ENCODE assay signal across 2 cellular contexts in genomic region chr4:16267639-16268038, GRCh38.
TF ChIP-seq lines count a peak whose summit lies in the region.

No MANE protein-coding gene starts in this region.

TF ChIP-seq in HepG2, 621 proteins besides CTCF, POLR2A, EP300 and RAD21:
- TF ChIP-seq MAFF (IDR thresholded peaks at IDR 0.05; ENCODE audit: low read depth, low read length) (peak; percentile 22; the same call in 1 of the 2 replicates), ZNF318 (CRISPR knock-in tag; IDR thresholded peaks at IDR 0.05) (no peak), MAFK (conservative IDR thresholded peaks at IDR 0.05 in 1 of 2, IDR thresholded peaks at IDR 0.05 in 1 of 2; ENCODE audit: low read length in 2 of 2) (peak in 1 of 2 experiments; percentile 52; a peak in 2 of 4 replicates), ZGPAT (CRISPR knock-in tag; IDR thresholded peaks at IDR 0.05) (no peak)

TF ChIP-seq in K562, 482 proteins besides CTCF, POLR2A, EP300 and RAD21:
- TF ChIP-seq ZNF830 (CRISPR knock-in tag; IDR thresholded peaks at IDR 0.05) (no peak), RCOR1 (IDR thresholded peaks at IDR 0.05; ENCODE audit: borderline replicate concordance in 1 of 2, low read depth in 2 of 2, low read length in 2 of 2) (no peak), MAFG (tag; conservative IDR thresholded peaks at IDR 0.05) (0 out of 2 replicates have a peak, but pooled peaks have one; percentile 20), MAFF (IDR thresholded peaks at IDR 0.05; ENCODE audit: low read length) (peak; percentile 18; the same call in 1 of the 2 replicates), SIX5 (IDR thresholded peaks at IDR 0.05; ENCODE audit: borderline replicate concordance in 1 of 2, insufficient read depth in 1 of 2, low read depth in 1 of 2, low read length in 2 of 2) (no peak), ZNF316 (IDR thresholded peaks at IDR 0.05) (peak; percentile 73), BCL6 (CRISPR knock-in tag; IDR thresholded peaks at IDR 0.05) (no peak), C11orf30 (IDR thresholded peaks at IDR 0.05; ENCODE audit: low read depth) (peak; percentile 48; the same call in 1 of the 2 replicates)
